Comparison of ENCODE assay signal across 9 cellular contexts in genomic region chr7:2978403-2978802, GRCh38.
DNase-seq lines count a peak whose midpoint lies in the region; ATAC-seq and TF ChIP-seq lines count a peak whose summit lies in the region.
"Had no signal": no experiment of that assay in that cellular context is flagged by ENCODE, and none has a peak within 500 bp of the region (broad histone marks: within the 10 kb centered on the region; RNA-seq: fewer than 3 reads in every experiment).

No MANE protein-coding gene starts in this region.

- DNase-seq in GM19240 (ENCODE audit: insufficient read length, low spot score) (peak; percentile 38), endodermal cell (peak; percentile 71), AG08395 (ENCODE audit: low spot score) (no peak), SW480 (ENCODE audit: low spot score) (no peak), HFFc6 (no peak)
- peak; percentile 73 for DNase-seq in activated CD4-positive, alpha-beta T cell treated with anti-CD3 and anti-CD28 coated beads, Interleukin-2, amount 10 ng/mL, durations not matched to agents 7 days and 5 days
- DNase-seq in stimulated activated CD4-positive, alpha-beta T cell treated with anti-CD3 and anti-CD28 coated beads, Interleukin-15, amount 100 ng/mL, for 48 hours (ENCODE audit: low read depth in 2 of 2), result peak; percentile 87 to 89

- H3K36me3 ChIP-seq in endodermal cell (ENCODE audit: control insufficient read depth, insufficient read depth, low read length), result no peaks in the 10 kb centered on the region
- H3K36me3 ChIP-seq: ovary had no signal

- POLR2A ChIA-PET in activated CD4-positive, alpha-beta T cell treated with anti-CD3 and anti-CD28 coated beads, Interleukin-2, amount 10 ng/mL, durations not matched to agents 7 days and 5 days (lab: Charles Lee), result interaction anchor here (0.6 kb wide), 1 partner anchor 65 kb away, joined by 3 read pairs; the partner anchor contains the start of gene CARD11

- peak; percentile 83 for ATAC-seq in HG03139 (IDR thresholded peaks at IDR 0.05; ENCODE audit: unreplicated experiment)

- TF ChIP-seq CTCF in endodermal cell (conservative IDR thresholded peaks at IDR 0.05) (no peak), HFFc6 (IDR thresholded peaks at IDR 0.05) (no peak)

- no peaks in the 10 kb centered on the region for H3K27me3 ChIP-seq in endodermal cell (ENCODE audit: control insufficient read depth, insufficient read depth, low read length, poor library complexity, severe bottlenecking)
- H3K27me3 ChIP-seq: ovary had no signal

- H3K4me3 Mint-ChIP-seq in activated CD4-positive, alpha-beta T cell treated with anti-CD3 and anti-CD28 coated beads, Interleukin-2, amount 10 ng/mL, durations not matched to agents 7 days and 5 days, result peak overlapping the region; percentile 65
- H3K4me3 Mint-ChIP-seq in endodermal cell, result no peak overlapping the region
- no peak overlapping the region for H3K4me3 Mint-ChIP-seq in HFFc6

- no peaks in the 10 kb centered on the region for H3K27me3 Mint-ChIP-seq in activated CD4-positive, alpha-beta T cell treated with anti-CD3 and anti-CD28 coated beads, Interleukin-2, amount 10 ng/mL, durations not matched to agents 7 days and 5 days
- H3K27me3 Mint-ChIP-seq in endodermal cell (ENCODE audit: insufficient read depth), result no peaks in the 10 kb centered on the region
- H3K27me3 Mint-ChIP-seq in HFFc6 (ENCODE audit: insufficient read depth), result peaks cover 16% of the 10 kb centered on the region

- peak overlapping the region; percentile 88 for H3K27ac Mint-ChIP-seq in activated CD4-positive, alpha-beta T cell treated with anti-CD3 and anti-CD28 coated beads, Interleukin-2, amount 10 ng/mL, durations not matched to agents 7 days and 5 days
- H3K27ac Mint-ChIP-seq in endodermal cell, result no peak overlapping the region
- H3K27ac Mint-ChIP-seq in HFFc6, result no peak overlapping the region

- CTCF ChIA-PET in activated CD4-positive, alpha-beta T cell treated with anti-CD3 and anti-CD28 coated beads, Interleukin-2, amount 10 ng/mL, durations not matched to agents 7 days and 5 days (lab: Charles Lee), result no interaction called here

- no peak overlapping the region for H3K9ac ChIP-seq in endodermal cell (ENCODE audit: extremely low read depth, low read length, poor library complexity, severe bottlenecking)

- no peaks in the 10 kb centered on the region for H3K9me3 ChIP-seq in endodermal cell (ENCODE audit: control insufficient read depth, low read length)
- H3K9me3 ChIP-seq: ovary had no signal

- peaks cover 57% of the 10 kb centered on the region for H3K36me3 Mint-ChIP-seq in activated CD4-positive, alpha-beta T cell treated with anti-CD3 and anti-CD28 coated beads, Interleukin-2, amount 10 ng/mL, durations not matched to agents 7 days and 5 days (ENCODE audit: low read depth)
- H3K36me3 Mint-ChIP-seq in endodermal cell (ENCODE audit: low read depth) (no peaks in the 10 kb centered on the region), HFFc6 (ENCODE audit: low read depth) (no peaks in the 10 kb centered on the region)

- peaks cover 3% of the 10 kb centered on the region for H3K9me3 Mint-ChIP-seq in activated CD4-positive, alpha-beta T cell treated with anti-CD3 and anti-CD28 coated beads, Interleukin-2, amount 10 ng/mL, durations not matched to agents 7 days and 5 days
- H3K9me3 Mint-ChIP-seq in endodermal cell, result no peaks in the 10 kb centered on the region
- H3K9me3 Mint-ChIP-seq in HFFc6, result peaks cover 14% of the 10 kb centered on the region; the same call in 1 of the 2 replicates

- 54 to 79% methylated on average over 11 to 15 of the region's 15 CpGs for WGBS in endodermal cell (ENCODE audit: insufficient coverage in 1 of 2, insufficient read length in 1 of 2), 2 experiments

- peaks cover 71% of the 10 kb centered on the region for H3K4me1 Mint-ChIP-seq in activated CD4-positive, alpha-beta T cell treated with anti-CD3 and anti-CD28 coated beads, Interleukin-2, amount 10 ng/mL, durations not matched to agents 7 days and 5 days
- peaks cover 11% of the 10 kb centered on the region for H3K4me1 Mint-ChIP-seq in endodermal cell
- H3K4me1 Mint-ChIP-seq in HFFc6 (ENCODE audit: low read depth), result no peaks in the 10 kb centered on the region

- H3K27ac ChIP-seq in endodermal cell (ENCODE audit: low read depth, low read length), result no peak overlapping the region
- H3K27ac ChIP-seq: ovary had no signal

- peak overlapping the region; percentile 64 for H3K4me3 ChIP-seq in endodermal cell (ENCODE audit: low read length)
- H3K4me3 ChIP-seq: ovary had no signal

- H3K4me1 ChIP-seq in endodermal cell (ENCODE audit: control insufficient read depth, insufficient read depth, low read length), result peaks cover 7% of the 10 kb centered on the region

Comparison
In these comparisons a context has a peak if more than half of its experiments do, and no peak if none do; other contexts are left out.
1. DNase-seq: peak in GM19240 (single experiment), activated CD4-positive, alpha-beta T cell treated with anti-CD3 and anti-CD28 coated beads, Interleukin-2, amount 10 ng/mL, durations not matched to agents 7 days and 5 days (single experiment), endodermal cell (single experiment) and stimulated activated CD4-positive, alpha-beta T cell treated with anti-CD3 and anti-CD28 coated beads, Interleukin-15, amount 100 ng/mL, for 48 hours (2 of 2); none in AG08395 (single experiment), SW480 (single experiment) and HFFc6 (single experiment).